9 cellular contexts compared by ENCODE assay signal in genomic region chr5:135053278-135053677, GRCh38. TPM values are rescaled to one million over a fixed set of nuclear protein-coding genes. Genes with fewer than 3 reads are reported as not detected.
DNase-seq lines count a peak whose midpoint lies in the region; ATAC-seq and TF ChIP-seq lines count a peak whose summit lies in the region.
"Had no signal": no experiment of that assay in that cellular context is flagged by ENCODE, and none has a peak within 500 bp of the region (broad histone marks: within the 10 kb centered on the region; RNA-seq: fewer than 3 reads in every experiment).

No MANE protein-coding gene starts in this region.

- no peaks in the 10 kb centered on the region for H3K4me1 ChIP-seq in BE2C

- peak; percentile 31 for DNase-seq in DMS79 (lab: John Stamatoyannopoulos, UW)
- DNase-seq in NCI-H774 (lab: John Stamatoyannopoulos, UW) = peak; percentile 37
- no peak for DNase-seq in superior temporal gyrus (ENCODE audit: extremely low spot score)
- no peak for DNase-seq in BE2C
- no peak for DNase-seq in iPS-NIHi11 (ENCODE audit: low spot score)
- no peak for DNase-seq in NCI-H1105 (lab: John Stamatoyannopoulos, UW)
- DNase-seq: NCI-H1694 had no signal

- peak; percentile 93 for ATAC-seq in GM19328 (IDR thresholded peaks at IDR 0.05; ENCODE audit: unreplicated experiment)
- ATAC-seq in HG03066 (IDR thresholded peaks at IDR 0.05; ENCODE audit: low read depth, unreplicated experiment) = peak; percentile 92

- no peak overlapping the region for H3K4me3 ChIP-seq in BE2C (ENCODE audit: low read depth, low read length)

- no peaks in the 10 kb centered on the region for H3K9me3 ChIP-seq in BE2C

- TF ChIP-seq CTCF in BE2C (IDR thresholded peaks at IDR 0.05; ENCODE audit: low read depth, low read length) = no peak

- H3K36me3 ChIP-seq in BE2C = no peaks in the 10 kb centered on the region

- peaks cover 8% of the 10 kb centered on the region; the same call in 1 of the 2 replicates for H3K27me3 ChIP-seq in BE2C

RNA-seq across cellular contexts. Expression of gene PITX1, which starts 19.2 kb away (rescaled TPM):
- 17.7 TPM for polyA plus RNA-seq in BE2C (2012; ENCODE audit: insufficient read depth, insufficient read length, low read depth)

Comparison
In these comparisons a context has a peak if more than half of its experiments do, and no peak if none do; other contexts are left out.
1. DNase-seq: peak in DMS79 (single experiment) and NCI-H774 (single experiment); none in superior temporal gyrus (single experiment), BE2C (single experiment), iPS-NIHi11 (single experiment) and NCI-H1105 (single experiment).